ENCODE assay signal across 9 cellular contexts in genomic region chr4:3767569-3768288, GRCh38. TPM values are rescaled to one million over a fixed set of nuclear protein-coding genes. Genes with fewer than 3 reads are reported as not detected.
DNase-seq lines count a peak whose midpoint lies in the region; ATAC-seq and TF ChIP-seq lines count a peak whose summit lies in the region.
"Had no signal": no experiment of that assay in that cellular context is flagged by ENCODE, and none has a peak within 500 bp of the region (broad histone marks: within the 10 kb centered on the region; RNA-seq: fewer than 3 reads in every experiment).

No MANE protein-coding gene starts in this region.

- H3K4me3 Mint-ChIP-seq in mesothelial cell of epicardium: peak overlapping the region; percentile 74

- H3K36me3 ChIP-seq in HUES6 (ENCODE audit: control insufficient read depth, insufficient read depth, low read length) (no peaks in the 10 kb centered on the region), mammary epithelial cell (ENCODE audit: insufficient read depth, low read length) (no peaks in the 10 kb centered on the region)

- H3K4me2 ChIP-seq in mammary epithelial cell (ENCODE audit: insufficient read depth, low read depth, low read length): no peak overlapping the region

- intact Hi-C loops in mammary epithelial cell (cut with micrococcal nuclease): loop anchor here (5.0 kb wide), 1 partner anchor 115 kb away; no protein-coding TSS in a partner anchor

- CTCF ChIA-PET in mammary epithelial cell (lab: Charles Lee; ENCODE audit: low non-redundant PET): no interaction called here

- no TSS peak for BruUV-seq in mammary epithelial cell (replicated peaks; lab: Mats Ljungman, UMichigan)

- ATAC-seq in HG03565 (IDR thresholded peaks at IDR 0.05; ENCODE audit: unreplicated experiment): no peak

- H3K4me1 ChIP-seq in HUES6 (ENCODE audit: control insufficient read depth, insufficient read depth, low read length): peaks cover 46% of the 10 kb centered on the region; the same call in 1 of the 2 replicates
- no peaks in the 10 kb centered on the region for H3K4me1 ChIP-seq in mammary epithelial cell (ENCODE audit: insufficient read depth, low read length)

- no peak overlapping the region for H2AFZ ChIP-seq in mammary epithelial cell (ENCODE audit: low read depth, low read length)

- H3K9me3 ChIP-seq in HUES6 (ENCODE audit: control insufficient read depth, insufficient read depth, low read depth, low read length) (no peaks in the 10 kb centered on the region), mammary epithelial cell (replicated peaks; ENCODE audit: insufficient read depth, low read length) (peaks cover 4% of the 10 kb centered on the region)

- DNase-seq in COLO668 (lab: John Stamatoyannopoulos, UW; ENCODE audit: unreplicated experiment) (peak; percentile 82), mammary epithelial cell (peak; percentile 5), mesothelial cell of epicardium (ENCODE audit: low spot score in 2 of 2, unreplicated experiment in 2 of 2) (no peak), NCI-H2171 treated with DMSO at 0.1 percent for 48 hours (lab: John Stamatoyannopoulos, UW) (no peak), NCI-H187 treated with DMSO at 0.1 percent for 48 hours (lab: John Stamatoyannopoulos, UW) (no peak), globus pallidus (ENCODE audit: low spot score) (no peak)
- DNase-seq: stimulated activated CD4-positive, alpha-beta T cell treated with anti-CD3 and anti-CD28 coated beads, Interleukin-12 subunit alpha, Interleukin-12 subunit beta, amount 100 ng/mL, for 4 hours had no signal

- H3K79me2 ChIP-seq in mammary epithelial cell (ENCODE audit: insufficient read depth, low read length): no peaks in the 10 kb centered on the region

- H3K4me3 ChIP-seq in HUES6 (ENCODE audit: low read depth, low read length) (peak overlapping the region; percentile 45), mammary epithelial cell (replicated peaks in 1 of 3; ENCODE audit: insufficient read depth in 1 of 3, low read depth in 2 of 3, low read length in 3 of 3) (no peak overlapping the region)

- H3K27ac ChIP-seq in HUES6 (ENCODE audit: low read depth, low read length): no peak overlapping the region
- H3K27ac ChIP-seq in mammary epithelial cell (ENCODE audit: insufficient read depth, low read depth, low read length): no peak overlapping the region

- H3K4me1 Mint-ChIP-seq in mesothelial cell of epicardium: peaks cover 7% of the 10 kb centered on the region

- H4K20me1 ChIP-seq in mammary epithelial cell (ENCODE audit: insufficient read depth, low read length): peaks cover 4% of the 10 kb centered on the region

- no peaks in the 10 kb centered on the region for H3K9me3 Mint-ChIP-seq in mesothelial cell of epicardium

- TF ChIP-seq CTCF in mammary epithelial cell (conservative IDR thresholded peaks at IDR 0.05 in 1 of 2, IDR thresholded peaks at IDR 0.05 in 1 of 2; ENCODE audit: extremely low read depth in 1 of 2, insufficient read depth in 1 of 2, low read depth in 1 of 2, low read length in 2 of 2): no peak
- peak; percentile 31 for TF ChIP-seq CTCF in mesothelial cell of epicardium (IDR thresholded peaks at IDR 0.05; ENCODE audit: unreplicated experiment)

- peaks cover 31% of the 10 kb centered on the region for H3K27me3 ChIP-seq in HUES6 (ENCODE audit: control insufficient read depth, insufficient read depth, low read length)
- peaks cover 10% of the 10 kb centered on the region for H3K27me3 ChIP-seq in mammary epithelial cell (ENCODE audit: insufficient read depth, low read length)

- dilution Hi-C loops in mammary epithelial cell (cut with HindIII; ENCODE audit: low sequenced_read_pairs): no loop called here

- WGBS in mammary epithelial cell (ENCODE audit: low coverage, missing lambda C conversion rate): 26% methylated on average over 23 of the region's 58 CpGs

- H3K9ac ChIP-seq in HUES6 (ENCODE audit: low read length): peak overlapping the region; percentile 4
- no peak overlapping the region for H3K9ac ChIP-seq in mammary epithelial cell (ENCODE audit: insufficient read depth, low read length)

- no peak overlapping the region for H3K27ac Mint-ChIP-seq in mesothelial cell of epicardium

- no peaks in the 10 kb centered on the region for H3K36me3 Mint-ChIP-seq in mesothelial cell of epicardium

- in situ Hi-C loops in mammary epithelial cell (cut with MboI; ENCODE audit: low sequenced_read_pairs in 2 of 2): no loop called here

- peaks cover 71% of the 10 kb centered on the region for H3K27me3 Mint-ChIP-seq in mesothelial cell of epicardium (ENCODE audit: low read depth)

RNA-seq across cellular contexts. Expression of gene ADRA2C, which starts 1.5 kb away (rescaled TPM):
- total RNA-seq in mammary epithelial cell (under 1 TPM in 1 of 2 donors, not detected in 1; 0.50 TPM), mesothelial cell of epicardium (1.8 to 2.1 TPM (median 1.9 TPM) in 3 replicates)
- 0.03 TPM for polyA plus RNA-seq in mammary epithelial cell
- polyA minus RNA-seq in mammary epithelial cell: not detected

Comparison
In these comparisons a context has a peak if more than half of its experiments do, and no peak if none do; other contexts are left out.
1. DNase-seq: peak in COLO668 (single experiment) and mammary epithelial cell (single experiment); none in mesothelial cell of epicardium (0 of 2), NCI-H2171 treated with DMSO at 0.1 percent for 48 hours (single experiment), NCI-H187 treated with DMSO at 0.1 percent for 48 hours (single experiment) and globus pallidus (single experiment).